In genomic region chr7:76201732-76202665, GRCh38 we compare ENCODE assay signal across 1 cellular context.
TF ChIP-seq lines count a peak whose summit lies in the region.

SRRM3 (plus strand) TSS chr7:76201896; CDS start chr7:76235067, 33,171 bp downstream.

TF ChIP-seq in HepG2, 621 proteins besides CTCF, POLR2A, EP300 and RAD21 (continued from another document and continues in another):
- TF ChIP-seq ZUFSP (CRISPR knock-in tag; IDR thresholded peaks at IDR 0.05; ENCODE audit: borderline replicate concordance) (no peak), ZNF597 (CRISPR knock-in tag; IDR thresholded peaks at IDR 0.05) (no peak), EEA1 (CRISPR knock-in tag; IDR thresholded peaks at IDR 0.05; ENCODE audit: borderline replicate concordance) (peak; percentile 99), ZBTB20 (CRISPR knock-in tag; IDR thresholded peaks at IDR 0.05; ENCODE audit: borderline replicate concordance, low read depth) (peak; percentile 79; the same call in 1 of the 2 replicates), FIP1L1 (IDR thresholded peaks at IDR 0.05; ENCODE audit: borderline replicate concordance, insufficient read depth, low read depth, low read length) (no peak), TEAD2 (CRISPR knock-in tag; IDR thresholded peaks at IDR 0.05) (peak; percentile 87; the same call in 1 of the 2 replicates), SSRP1 (CRISPR knock-in tag; IDR thresholded peaks at IDR 0.05) (no peak), PRDM10 (CRISPR knock-in tag; IDR thresholded peaks at IDR 0.05; ENCODE audit: low read depth) (0 out of 2 replicates have a peak, but pooled peaks have one; percentile 54), ZNF747 (CRISPR knock-in tag; IDR thresholded peaks at IDR 0.05; ENCODE audit: borderline replicate concordance) (peak; percentile 93), SP4 (CRISPR knock-in tag; IDR thresholded peaks at IDR 0.05) (peak; percentile 89), ZNF792 (CRISPR knock-in tag; IDR thresholded peaks at IDR 0.05) (peak; percentile 98), ZNF282 (IDR thresholded peaks at IDR 0.05; ENCODE audit: partially characterized antibody) (no peak), ZNF513 (CRISPR knock-in tag; conservative IDR thresholded peaks at IDR 0.05) (no peak), GTF3A (CRISPR knock-in tag; conservative IDR thresholded peaks at IDR 0.05) (no peak), MXD4 (CRISPR knock-in tag; IDR thresholded peaks at IDR 0.05) (peak; percentile 96), MTF2 (CRISPR knock-in tag; IDR thresholded peaks at IDR 0.05; ENCODE audit: borderline replicate concordance) (peak; percentile 84; the same call in 1 of the 2 replicates), ZNF567 (CRISPR knock-in tag; IDR thresholded peaks at IDR 0.05; ENCODE audit: borderline replicate concordance) (no peak), FOXK1 (CRISPR knock-in tag; IDR thresholded peaks at IDR 0.05; ENCODE audit: borderline replicate concordance, low read depth) (peak; percentile 79; the same call in 1 of the 2 replicates), SRSF4 (IDR thresholded peaks at IDR 0.05; ENCODE audit: low read depth, low read length, poor library complexity, severe bottlenecking) (no peak), TP53 (CRISPR knock-in tag; conservative IDR thresholded peaks at IDR 0.05) (peak; percentile 66; the same call in 1 of the 2 replicates), CBX1 (IDR thresholded peaks at IDR 0.05; ENCODE audit: low read depth) (peak; percentile 56), ZNF746 (CRISPR knock-in tag; IDR thresholded peaks at IDR 0.05) (peak; percentile 83; the same call in 1 of the 2 replicates), BATF2 (CRISPR knock-in tag; IDR thresholded peaks at IDR 0.05) (peak; percentile 98), MYPOP (CRISPR knock-in tag; IDR thresholded peaks at IDR 0.05) (peak; percentile 64), TEF (CRISPR knock-in tag; IDR thresholded peaks at IDR 0.05) (peak; percentile 93), E2F5 (CRISPR knock-in tag; conservative IDR thresholded peaks at IDR 0.05) (peak; percentile 92), SATB2 (CRISPR knock-in tag; IDR thresholded peaks at IDR 0.05) (peak; percentile 92), SMAD3 (CRISPR knock-in tag; IDR thresholded peaks at IDR 0.05) (0 out of 2 replicates have a peak, but pooled peaks have one; percentile 73), ELF3 (CRISPR knock-in tag; IDR thresholded peaks at IDR 0.05) (peak; percentile 90), SRF (IDR thresholded peaks at IDR 0.05; ENCODE audit: low read depth, low read length) (no peak), FOXK2 (IDR thresholded peaks at IDR 0.05) (no peak), POLR2AphosphoS2 (IDR thresholded peaks at IDR 0.05; ENCODE audit: low read depth, low read length) (no peak), ZBTB14 (CRISPR knock-in tag; IDR thresholded peaks at IDR 0.05) (no peak), ZNF530 (CRISPR knock-in tag; IDR thresholded peaks at IDR 0.05; ENCODE audit: low read depth) (no peak), ZNF274 (CRISPR knock-in tag; IDR thresholded peaks at IDR 0.05) (peak; percentile 91), DBP (CRISPR knock-in tag; IDR thresholded peaks at IDR 0.05; ENCODE audit: not compliant biosample characterization) (peak; percentile 88), HMG20A (CRISPR knock-in tag; IDR thresholded peaks at IDR 0.05; ENCODE audit: borderline replicate concordance) (peak; percentile 52; the same call in 1 of the 2 replicates), ZNF367 (CRISPR knock-in tag; IDR thresholded peaks at IDR 0.05; ENCODE audit: borderline replicate concordance) (peak; percentile 97; the same call in 1 of the 2 replicates), ZMAT3 (CRISPR knock-in tag; conservative IDR thresholded peaks at IDR 0.05) (peak; percentile 99), SNAPC5 (CRISPR knock-in tag; IDR thresholded peaks at IDR 0.05; ENCODE audit: borderline replicate concordance) (peak; percentile 96; the same call in 1 of the 2 replicates), UBTF (CRISPR knock-in tag; IDR thresholded peaks at IDR 0.05) (peak; percentile 57; the same call in 1 of the 2 replicates), PRPF4 (IDR thresholded peaks at IDR 0.05; ENCODE audit: low read depth, low read length, poor library complexity, severe bottlenecking) (no peak)
